Comparison of ENCODE assay signal across 9 cellular contexts in genomic region chr22:41308054-41308453, GRCh38. TPM values are rescaled to one million over a fixed set of nuclear protein-coding genes. Genes with fewer than 3 reads are reported as not detected.
DNase-seq lines count a peak whose midpoint lies in the region; ATAC-seq, FAIRE-seq and TF ChIP-seq lines count a peak whose summit lies in the region.
"Had no signal": no experiment of that assay in that cellular context is flagged by ENCODE, and none has a peak within 500 bp of the region (broad histone marks: within the 10 kb centered on the region; RNA-seq: fewer than 3 reads in every experiment).

No MANE protein-coding gene starts in this region.

- H2BK20ac ChIP-seq in IMR-90 (ENCODE audit: low read depth, low read length): 0 out of 2 replicates have a peak overlapping the region, but pooled peaks have one; percentile 1

- no peak for TF ChIP-seq CTCF in IMR-90 (conservative IDR thresholded peaks at IDR 0.05; ENCODE audit: low read depth, low read length)
- TF ChIP-seq CTCF in body of pancreas (IDR thresholded peaks at IDR 0.05): no peak
- TF ChIP-seq CTCF in stomach (IDR thresholded peaks at IDR 0.05): no peak
- no peak for TF ChIP-seq CTCF in Calu3 (IDR thresholded peaks at IDR 0.05; ENCODE audit: unreplicated experiment)

- H3K4me1 Mint-ChIP-seq in Calu3 (ENCODE audit: low read depth, unreplicated experiment): peaks cover 35% of the 10 kb centered on the region

- dilution Hi-C loops in IMR-90 (cut with HindIII; ENCODE audit: low sequenced_read_pairs, unreplicated experiment): no loop called here

- H3K36me3 ChIP-seq in IMR-90 (ENCODE audit: control insufficient read depth, insufficient read depth, low read length): peaks cover 19% of the 10 kb centered on the region
- H3K36me3 ChIP-seq in body of pancreas (replicated peaks in 1 of 2; ENCODE audit: insufficient read depth in 1 of 2, low read depth in 2 of 2): no peaks in the 10 kb centered on the region
- peaks cover 0 to 24% (median 16%) of the 10 kb centered on the region in 4 donors for H3K36me3 ChIP-seq in stomach

- CTCF ChIA-PET in IMR-90 (lab: Yijun Ruan, JAX): interaction anchor here (1.0 kb wide), 1 partner anchor 22 kb away, joined by 3 read pairs; no protein-coding TSS in a partner anchor
- CTCF ChIA-PET in Calu3 (lab: Charles Lee): interaction anchor here (0.7 kb wide), 1 partner anchor 46 kb away, joined by 5 read pairs; no protein-coding TSS in a partner anchor

- peak overlapping the region; percentile 3; the same call in 1 of the 2 replicates for H3K18ac ChIP-seq in IMR-90 (ENCODE audit: low read depth, low read length)

- TF ChIP-seq RAD21 in IMR-90 (IDR thresholded peaks at IDR 0.05; ENCODE audit: low read length): no peak

- H3K4me2 ChIP-seq in IMR-90 (ENCODE audit: low read depth, low read length): no peak overlapping the region

- H2AFZ ChIP-seq in IMR-90 (replicated peaks; ENCODE audit: low read length, poor library complexity): no peak overlapping the region

- ATAC-seq in IMR-90 (ENCODE audit: low read depth) (peak; percentile 70), body of pancreas (peak; percentile 19), GM18861 (IDR thresholded peaks at IDR 0.05; ENCODE audit: unreplicated experiment) (no peak)

- peaks cover 75% of the 10 kb centered on the region for H4K20me1 ChIP-seq in IMR-90 (ENCODE audit: insufficient read depth, low read length)

- peaks cover 14 to 70% of the 10 kb centered on the region in 2 experiments for H3K79me1 ChIP-seq in IMR-90 (ENCODE audit: low read depth in 1 of 2, low read length in 2 of 2)

- H3K9ac ChIP-seq in IMR-90 (ENCODE audit: low read depth, low read length): no peak overlapping the region

- H3K4me3 ChIP-seq in IMR-90 (ENCODE audit: insufficient read depth, low read depth, low read length) (no peak overlapping the region), body of pancreas (no peak overlapping the region), stomach (no peak overlapping the region)

- POLR2A ChIA-PET in IMR-90 (lab: Charles Lee; ENCODE audit: unreplicated experiment): no interaction called here

- DNase-seq in IMR-90: peak; percentile 68
- DNase-seq in body of pancreas: no peak
- peak; percentile 49 for DNase-seq in kidney glomerular epithelial cell (lab: John Stamatoyannopoulos, UW)
- no peak for DNase-seq in stomach
- no peak for DNase-seq in RCC 7860 (ENCODE audit: low spot score)
- DNase-seq in Calu3: no peak
- DNase-seq: activated B cell treated with CpG ODN at 0.5 μM for 24 hours, NCI-H82 had no signal

- H3K4me1 ChIP-seq in IMR-90 (ENCODE audit: control insufficient read depth, insufficient read depth, low read length) (peaks cover 23% of the 10 kb centered on the region), body of pancreas (peaks cover 12% of the 10 kb centered on the region), stomach (peaks cover 4 to 43% (median 23%) of the 10 kb centered on the region in 4 donors)

- WGBS in IMR-90 (ENCODE audit: extremely low coverage in 2 of 2, insufficient read length in 1 of 2), 2 experiments: no CpG with 5 or more reads among the region's 3 CpGs
- WGBS in body of pancreas, 2 donors: 65 to 72% methylated on average over 3 of the region's 3 CpGs
- WGBS in stomach, 5 donors: 56 to 79% (median 72%) methylated on average over 3 of the region's 3 CpGs

- H4K91ac ChIP-seq in IMR-90 (ENCODE audit: insufficient read depth, low read depth, low read length): 0 out of 2 replicates have a peak overlapping the region, but pooled peaks have one; percentile 0

- H3K27ac Mint-ChIP-seq in Calu3 (ENCODE audit: unreplicated experiment): no peak overlapping the region
- H3K27ac Mint-ChIP-seq: activated B cell treated with CpG ODN at 0.5 μM for 24 hours had no signal

- no peak for TF ChIP-seq POLR2A in IMR-90 (IDR thresholded peaks at IDR 0.05; ENCODE audit: low read depth, low read length)
- no peak for TF ChIP-seq POLR2A in body of pancreas (IDR thresholded peaks at IDR 0.05)
- TF ChIP-seq POLR2A in stomach (IDR thresholded peaks at IDR 0.05): no peak

- TF ChIP-seq EP300 in stomach (IDR thresholded peaks at IDR 0.05): no peak

- in situ Hi-C loops in IMR-90 (cut with MboI; ENCODE audit: low sequenced_read_pairs): no loop called here

- BruUV-seq in IMR-90 (replicated peaks; lab: Mats Ljungman, UMichigan) (no TSS peak), Calu3 (replicated peaks; lab: Mats Ljungman, UMichigan) (no TSS peak)

- H3K27me3 Mint-ChIP-seq in Calu3 (ENCODE audit: unreplicated experiment): no peaks in the 10 kb centered on the region
- H3K27me3 Mint-ChIP-seq: activated B cell treated with CpG ODN at 0.5 μM for 24 hours had no signal

- peak overlapping the region; percentile 19; the same call in 1 of the 2 replicates for H4K5ac ChIP-seq in IMR-90 (ENCODE audit: low read depth, low read length)

- H2BK5ac ChIP-seq in IMR-90 (ENCODE audit: low read depth, low read length, poor library complexity, severe bottlenecking): peak overlapping the region; percentile 63

- H2AK5ac ChIP-seq in IMR-90 (ENCODE audit: low read depth, low read length): peak overlapping the region; percentile 61; the same call in 1 of the 2 replicates

- H3K4me3 Mint-ChIP-seq in Calu3 (ENCODE audit: low read depth, unreplicated experiment): no peak overlapping the region
- H3K4me3 Mint-ChIP-seq: activated B cell treated with CpG ODN at 0.5 μM for 24 hours had no signal

- H2BK120ac ChIP-seq in IMR-90 (ENCODE audit: low read depth, low read length): peak overlapping the region; percentile 41

- H3K9me3 Mint-ChIP-seq in Calu3 (ENCODE audit: low read depth, unreplicated experiment): no peaks in the 10 kb centered on the region
- H3K9me3 Mint-ChIP-seq: activated B cell treated with CpG ODN at 0.5 μM for 24 hours had no signal

- FAIRE-seq in RCC 7860 (lab: Jason Lieb, UNC): no peak

- H3K27ac ChIP-seq in IMR-90 (ENCODE audit: insufficient read depth, low read length) (peak overlapping the region; percentile 40; the same call in 1 of the 2 replicates), body of pancreas (no peak overlapping the region), stomach (peak overlapping the region in 4 of 5 donors; percentile 0 to 51 (median 40))

- H4K8ac ChIP-seq in IMR-90 (ENCODE audit: low read depth in 2 of 2, low read length in 2 of 2): peak overlapping the region; percentile 45 to 59; a peak in 3 of 4 replicates

- H2BK15ac ChIP-seq in IMR-90 (ENCODE audit: low read depth, low read length): peak overlapping the region; percentile 10; the same call in 2 of the 3 replicates

- intact Hi-C loops in IMR-90 (cut with micrococcal nuclease) (no loop called here), body of pancreas (cut with DNase I) (no loop called here), stomach (cut with DNase I; ENCODE audit: low total_unique reads) (no loop called here), Calu3 (cut with micrococcal nuclease; ENCODE audit: unreplicated experiment) (no loop called here)

- peak overlapping the region; percentile 74 for H3K14ac ChIP-seq in IMR-90 (replicated peaks; ENCODE audit: low read depth, low read length)

- H3K27me3 ChIP-seq in IMR-90 (ENCODE audit: control insufficient read depth, insufficient read depth, low read length) (no peaks in the 10 kb centered on the region), body of pancreas (no peaks in the 10 kb centered on the region), stomach (no peaks in the 10 kb centered on the region)

- H3K36me3 Mint-ChIP-seq in Calu3 (ENCODE audit: insufficient read depth, unreplicated experiment): peaks cover 9% of the 10 kb centered on the region

- no peak overlapping the region for H2AK9ac ChIP-seq in IMR-90 (replicated peaks; ENCODE audit: low read depth, low read length, poor library complexity)

- peak overlapping the region; percentile 67 for H3K23ac ChIP-seq in IMR-90 (ENCODE audit: low read depth, low read length)

- H3K9me3 ChIP-seq in IMR-90 (ENCODE audit: control insufficient read depth, insufficient read depth, low read length) (no peaks in the 10 kb centered on the region), body of pancreas (no peaks in the 10 kb centered on the region), stomach (no peaks in the 10 kb centered on the region)

- H3K56ac ChIP-seq in IMR-90 (ENCODE audit: extremely low read depth, insufficient read depth, low read length): no peak overlapping the region

- peaks cover 26% of the 10 kb centered on the region for H3K9me1 ChIP-seq in IMR-90 (ENCODE audit: insufficient read depth, low read length)

- peak overlapping the region; percentile 69 for H3K4ac ChIP-seq in IMR-90 (ENCODE audit: low read depth, low read length)

TF ChIP-seq in IMR-90, 13 proteins besides CTCF, POLR2A, EP300 and RAD21:
- TF ChIP-seq BHLHE40 (IDR thresholded peaks at IDR 0.05; ENCODE audit: low read depth, low read length): no peak
- no peak for TF ChIP-seq MXI1 (IDR thresholded peaks at IDR 0.05; ENCODE audit: borderline replicate concordance, low read depth, low read length)
- TF ChIP-seq, protein P1, sequence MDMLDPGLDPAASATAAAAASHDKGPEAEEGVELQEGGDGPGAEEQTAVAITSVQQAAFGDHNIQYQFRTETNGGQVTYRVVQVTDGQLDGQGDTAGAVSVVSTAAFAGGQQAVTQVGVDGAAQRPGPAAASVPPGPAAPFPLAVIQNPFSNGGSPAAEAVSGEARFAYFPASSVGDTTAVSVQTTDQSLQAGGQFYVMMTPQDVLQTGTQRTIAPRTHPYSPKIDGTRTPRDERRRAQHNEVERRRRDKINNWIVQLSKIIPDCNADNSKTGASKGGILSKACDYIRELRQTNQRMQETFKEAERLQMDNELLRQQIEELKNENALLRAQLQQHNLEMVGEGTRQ (IDR thresholded peaks at IDR 0.05; ENCODE audit: low read depth, low read length): peak; percentile 55; the same call in 1 of the 2 replicates
- TF ChIP-seq MAZ (IDR thresholded peaks at IDR 0.05; ENCODE audit: borderline replicate concordance, low read depth, low read length): peak; percentile 78

RNA-seq across cellular contexts. Expression of gene ZC3H7B, which starts 6.7 kb away (rescaled TPM):
- total RNA-seq in IMR-90 (2012; rRNA removed): 35.6 and 37.6 TPM in 2 replicates
- 72.3 and 81.6 TPM in 2 replicates for polyA plus RNA-seq in IMR-90 (2012; rRNA removed)
- 45.0 and 67.7 TPM in 2 replicates for polyA plus RNA-seq in IMR-90 (2012; cell fraction: cytosol; rRNA removed)
- 104 and 165 TPM in 2 replicates for polyA plus RNA-seq in IMR-90 (2012; cell fraction: nucleus; rRNA removed; ENCODE audit: low replicate concordance)
- total RNA-seq in body of pancreas: 10 to 100 TPM; 29.8 to 34.3 TPM
- total RNA-seq in stomach: 10 to 100 TPM in 4 of 5 donors, 1 to 10 TPM in 1; 4.7 to 40.1 (median 29.7) TPM
- 10 to 100 TPM; 13.5 to 29.0 (median 20.5) TPM for polyA plus RNA-seq in stomach
- total RNA-seq in Calu3 (2022): 53.3 and 53.5 TPM in 2 replicates

RNA-seq across cellular contexts. Expression of gene RANGAP1, which starts 22.1 kb away (rescaled TPM):
- 71.2 and 74.4 TPM in 2 replicates for total RNA-seq in IMR-90 (2012; rRNA removed)
- polyA plus RNA-seq in IMR-90 (2012; rRNA removed): 148 and 165 TPM in 2 replicates
- polyA plus RNA-seq in IMR-90 (2012; cell fraction: cytosol; rRNA removed): 129 and 158 TPM in 2 replicates
- polyA plus RNA-seq in IMR-90 (2012; cell fraction: nucleus; rRNA removed; ENCODE audit: low replicate concordance): 168 and 358 TPM in 2 replicates
- 10 to 100 TPM; 45.4 to 62.3 TPM for total RNA-seq in body of pancreas
- 100 to 1,000 TPM in 2 of 5 donors, 10 to 100 TPM in 3; 18.9 to 127 (median 61.7) TPM for total RNA-seq in stomach
- polyA plus RNA-seq in stomach: 10 to 100 TPM; 29.5 to 40.0 (median 37.0) TPM
- 189 and 194 TPM in 2 replicates for total RNA-seq in Calu3 (2022)

Comparison
In these comparisons a context has a peak if more than half of its experiments do, and no peak if none do; other contexts are left out.
1. DNase-seq: peak in IMR-90 (single experiment) and kidney glomerular epithelial cell (single experiment); none in body of pancreas (0 of 4), stomach (single experiment), RCC 7860 (single experiment) and Calu3 (single experiment).
2. H3K27ac ChIP-seq: peak in IMR-90 (single experiment) and stomach (4 of 5); none in body of pancreas (0 of 4).